In genomic region chr22:39268645-39269044, GRCh38 we compare ENCODE assay signal across 1 cellular context.
TF ChIP-seq lines count a peak whose summit lies in the region.

No MANE protein-coding gene starts in this region.

TF ChIP-seq in K562, 482 proteins besides CTCF, POLR2A, EP300 and RAD21:
- TF ChIP-seq ZC3H4 (CRISPR knock-in tag; IDR thresholded peaks at IDR 0.05; ENCODE audit: borderline replicate concordance) (no peak), PHTF2 (CRISPR knock-in tag; IDR thresholded peaks at IDR 0.05) (no peak), ZNF146 (CRISPR knock-in tag; IDR thresholded peaks at IDR 0.05; ENCODE audit: unreplicated experiment) (no peak), PHB (CRISPR knock-in tag; IDR thresholded peaks at IDR 0.05) (no peak), E2F4 (CRISPR knock-in tag; IDR thresholded peaks at IDR 0.05; ENCODE audit: low read depth) (no peak), THAP7 (CRISPR knock-in tag; IDR thresholded peaks at IDR 0.05) (no peak), GTF3C2 (IDR thresholded peaks at IDR 0.05; ENCODE audit: borderline replicate concordance, extremely low read depth, insufficient read length) (no peak), FOXM1 (IDR thresholded peaks at IDR 0.05; ENCODE audit: low read depth) (no peak), FOXM1 (CRISPR knock-in tag; IDR thresholded peaks at IDR 0.05; ENCODE audit: low read depth) (no peak), SRSF1 (IDR thresholded peaks at IDR 0.05; ENCODE audit: low read depth, low read length) (no peak), ADNP (tag; IDR thresholded peaks at IDR 0.05) (no peak)
TF ChIP-seq in K562: peak in this region for 0.
